ENCODE assay signal across 1 cellular context in the genomic region with DNA sequence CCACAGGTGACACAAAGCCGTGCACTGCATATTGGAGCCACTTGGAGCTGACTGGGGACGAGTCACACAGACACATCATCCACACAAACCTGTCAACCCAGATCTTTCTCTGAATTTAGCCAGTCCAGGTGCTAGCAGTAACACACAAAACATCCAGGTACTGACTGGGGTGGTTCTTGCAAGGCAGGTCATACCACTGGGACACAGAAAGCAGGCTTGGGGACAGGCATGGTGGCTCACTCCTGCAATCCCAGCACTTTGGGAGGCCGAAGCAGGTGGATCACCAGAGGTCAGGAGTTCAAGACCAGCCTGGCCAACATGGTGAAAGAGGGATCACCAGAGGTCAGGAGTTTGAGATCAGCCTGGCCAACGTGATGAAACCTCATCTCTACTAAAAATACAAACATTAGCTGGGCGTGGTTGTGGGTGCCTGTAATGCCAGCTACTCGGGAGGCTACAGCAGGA.
TF ChIP-seq lines count a peak whose summit lies in the region.

No MANE protein-coding gene starts in this region.

TF ChIP-seq in HepG2, 621 proteins besides CTCF, POLR2A, EP300 and RAD21 (continued from another document):
- TF ChIP-seq, protein P1, sequence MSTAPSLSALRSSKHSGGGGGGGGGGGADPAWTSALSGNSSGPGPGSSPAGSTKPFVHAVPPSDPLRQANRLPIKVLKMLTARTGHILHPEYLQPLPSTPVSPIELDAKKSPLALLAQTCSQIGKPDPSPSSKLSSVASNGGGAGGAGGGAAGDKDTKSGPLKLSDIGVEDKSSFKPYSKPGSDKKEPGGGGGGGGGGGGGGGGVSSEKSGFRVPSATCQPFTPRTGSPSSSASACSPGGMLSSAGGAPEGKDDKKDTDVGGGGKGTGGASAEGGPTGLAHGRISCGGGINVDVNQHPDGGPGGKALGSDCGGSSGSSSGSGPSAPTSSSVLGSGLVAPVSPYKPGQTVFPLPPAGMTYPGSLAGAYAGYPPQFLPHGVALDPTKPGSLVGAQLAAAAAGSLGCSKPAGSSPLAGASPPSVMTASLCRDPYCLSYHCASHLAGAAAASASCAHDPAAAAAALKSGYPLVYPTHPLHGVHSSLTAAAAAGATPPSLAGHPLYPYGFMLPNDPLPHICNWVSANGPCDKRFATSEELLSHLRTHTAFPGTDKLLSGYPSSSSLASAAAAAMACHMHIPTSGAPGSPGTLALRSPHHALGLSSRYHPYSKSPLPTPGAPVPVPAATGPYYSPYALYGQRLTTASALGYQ (CRISPR knock-in tag; IDR thresholded peaks at IDR 0.05), result no peak
- TF ChIP-seq, protein P2, sequence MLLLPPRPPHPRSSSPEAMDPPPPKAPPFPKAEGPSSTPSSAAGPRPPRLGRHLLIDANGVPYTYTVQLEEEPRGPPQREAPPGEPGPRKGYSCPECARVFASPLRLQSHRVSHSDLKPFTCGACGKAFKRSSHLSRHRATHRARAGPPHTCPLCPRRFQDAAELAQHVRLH (CRISPR knock-in tag; IDR thresholded peaks at IDR 0.05; ENCODE audit: borderline replicate concordance, low read depth), result no peak
- TF ChIP-seq, protein P3, sequence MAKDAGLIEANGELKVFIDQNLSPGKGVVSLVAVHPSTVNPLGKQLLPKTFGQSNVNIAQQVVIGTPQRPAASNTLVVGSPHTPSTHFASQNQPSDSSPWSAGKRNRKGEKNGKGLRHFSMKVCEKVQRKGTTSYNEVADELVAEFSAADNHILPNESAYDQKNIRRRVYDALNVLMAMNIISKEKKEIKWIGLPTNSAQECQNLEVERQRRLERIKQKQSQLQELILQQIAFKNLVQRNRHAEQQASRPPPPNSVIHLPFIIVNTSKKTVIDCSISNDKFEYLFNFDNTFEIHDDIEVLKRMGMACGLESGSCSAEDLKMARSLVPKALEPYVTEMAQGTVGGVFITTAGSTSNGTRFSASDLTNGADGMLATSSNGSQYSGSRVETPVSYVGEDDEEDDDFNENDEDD (CRISPR knock-in tag; IDR thresholded peaks at IDR 0.05; ENCODE audit: borderline replicate concordance), result 0 out of 2 replicates have a peak, but pooled peaks have one; percentile 3
- TF ChIP-seq, protein P4, sequence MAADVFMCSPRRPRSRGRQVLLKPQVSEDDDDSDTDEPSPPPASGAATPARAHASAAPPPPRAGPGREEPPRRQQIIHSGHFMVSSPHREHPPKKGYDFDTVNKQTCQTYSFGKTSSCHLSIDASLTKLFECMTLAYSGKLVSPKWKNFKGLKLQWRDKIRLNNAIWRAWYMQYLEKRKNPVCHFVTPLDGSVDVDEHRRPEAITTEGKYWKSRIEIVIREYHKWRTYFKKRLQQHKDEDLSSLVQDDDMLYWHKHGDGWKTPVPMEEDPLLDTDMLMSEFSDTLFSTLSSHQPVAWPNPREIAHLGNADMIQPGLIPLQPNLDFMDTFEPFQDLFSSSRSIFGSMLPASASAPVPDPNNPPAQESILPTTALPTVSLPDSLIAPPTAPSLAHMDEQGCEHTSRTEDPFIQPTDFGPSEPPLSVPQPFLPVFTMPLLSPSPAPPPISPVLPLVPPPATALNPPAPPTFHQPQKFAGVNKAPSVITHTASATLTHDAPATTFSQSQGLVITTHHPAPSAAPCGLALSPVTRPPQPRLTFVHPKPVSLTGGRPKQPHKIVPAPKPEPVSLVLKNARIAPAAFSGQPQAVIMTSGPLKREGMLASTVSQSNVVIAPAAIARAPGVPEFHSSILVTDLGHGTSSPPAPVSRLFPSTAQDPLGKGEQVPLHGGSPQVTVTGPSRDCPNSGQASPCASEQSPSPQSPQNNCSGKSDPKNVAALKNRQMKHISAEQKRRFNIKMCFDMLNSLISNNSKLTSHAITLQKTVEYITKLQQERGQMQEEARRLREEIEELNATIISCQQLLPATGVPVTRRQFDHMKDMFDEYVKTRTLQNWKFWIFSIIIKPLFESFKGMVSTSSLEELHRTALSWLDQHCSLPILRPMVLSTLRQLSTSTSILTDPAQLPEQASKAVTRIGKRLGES (CRISPR knock-in tag; IDR thresholded peaks at IDR 0.05; ENCODE audit: borderline replicate concordance), result no peak
- TF ChIP-seq, protein P5, sequence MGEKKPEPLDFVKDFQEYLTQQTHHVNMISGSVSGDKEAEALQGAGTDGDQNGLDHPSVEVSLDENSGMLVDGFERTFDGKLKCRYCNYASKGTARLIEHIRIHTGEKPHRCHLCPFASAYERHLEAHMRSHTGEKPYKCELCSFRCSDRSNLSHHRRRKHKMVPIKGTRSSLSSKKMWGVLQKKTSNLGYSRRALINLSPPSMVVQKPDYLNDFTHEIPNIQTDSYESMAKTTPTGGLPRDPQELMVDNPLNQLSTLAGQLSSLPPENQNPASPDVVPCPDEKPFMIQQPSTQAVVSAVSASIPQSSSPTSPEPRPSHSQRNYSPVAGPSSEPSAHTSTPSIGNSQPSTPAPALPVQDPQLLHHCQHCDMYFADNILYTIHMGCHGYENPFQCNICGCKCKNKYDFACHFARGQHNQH (CRISPR knock-in tag; IDR thresholded peaks at IDR 0.05), result no peak
- no peak for TF ChIP-seq MBNL3 (CRISPR knock-in tag; conservative IDR thresholded peaks at IDR 0.05)
- no peak for TF ChIP-seq ATF1 (CRISPR knock-in tag; IDR thresholded peaks at IDR 0.05)
TF ChIP-seq in HepG2: peak in this region for 33.
